In genomic region chr12:179885-180284, GRCh38 we compare ENCODE assay signal across 16 cellular contexts. TPM values are rescaled to one million over a fixed set of nuclear protein-coding genes. Genes with fewer than 3 reads are reported as not detected.
A peak's percentile ranks its signal among the peaks of the same experiment; 100 is the strongest.
DNase-seq lines count a peak whose midpoint lies in the region; ATAC-seq and TF ChIP-seq lines count a peak whose summit lies in the region.
"Had no signal": no experiment of that assay in that cellular context is flagged by ENCODE, and none has a peak within 500 bp of the region (broad histone marks: within the 10 kb centered on the region; RNA-seq: fewer than 3 reads in every experiment).

No MANE protein-coding gene starts in this region.

- H4K20me1 ChIP-seq in H9 (ENCODE audit: control insufficient read depth, insufficient read depth, insufficient read length), result no peaks in the 10 kb centered on the region

- H3K4me3 ChIP-seq in psoas muscle, result no peak overlapping the region
- no peak overlapping the region for H3K4me3 ChIP-seq in gastroesophageal sphincter

- H2AK5ac ChIP-seq in H9 (ENCODE audit: insufficient read length, low read length), result no peak overlapping the region

- peaks cover 19 to 35% of the 10 kb centered on the region in 2 experiments for H3K4me1 Mint-ChIP-seq in H9

- H3K36me3 ChIP-seq in psoas muscle (ENCODE audit: insufficient read depth in 1 of 2, low read depth in 1 of 2) (no peaks in the 10 kb centered on the region), gastroesophageal sphincter (no peaks in the 10 kb centered on the region)

- TF ChIP-seq POLR2A in gastroesophageal sphincter (IDR thresholded peaks at IDR 0.05), result no peak

- H2BK12ac ChIP-seq in H9 (ENCODE audit: insufficient read length, low read depth, low read length), result peak overlapping the region; percentile 36

- H3K23me2 ChIP-seq in H9 (ENCODE audit: insufficient read length, low read depth, low read length, poor library complexity, severe bottlenecking), result no peaks in the 10 kb centered on the region

- DNase-seq in H9 (no peak), NCI-H69 (lab: John Stamatoyannopoulos, UW) (peak; percentile 28), left ventricle myocardium superior (peak; percentile 4), psoas muscle (no peak), RWPE1 (ENCODE audit: low spot score) (no peak)
- DNase-seq in stimulated activated naive CD4-positive, alpha-beta T cell treated with Interleukin-2 at 50 U/mL for 16 hours (lab: John Stamatoyannopoulos, UW), result no peak
- DNase-seq: ACHN; CD4-positive, alpha-beta memory T cell; NCI-H187 treated with DMSO at 0.1 percent for 48 hours; NCI-H446 treated with DMSO at 0.1 percent for 48 hours; NCI-H82; SIG-M5 had no signal

- no peaks in the 10 kb centered on the region for H3K9me3 Mint-ChIP-seq in H9
- H3K9me3 Mint-ChIP-seq: CD4-positive, alpha-beta memory T cell had no signal

- no peak for TF ChIP-seq CTCF in H9 (conservative IDR thresholded peaks at IDR 0.05)
- TF ChIP-seq CTCF in psoas muscle (IDR thresholded peaks at IDR 0.05), result no peak
- no peak for TF ChIP-seq CTCF in gastroesophageal sphincter (IDR thresholded peaks at IDR 0.05)
- TF ChIP-seq CTCF in RWPE1 (conservative IDR thresholded peaks at IDR 0.05; ENCODE audit: low read depth), result no peak

- intact Hi-C loops in left ventricle myocardium superior (cut with micrococcal nuclease), result no loop called here
- intact Hi-C loops in psoas muscle (cut with DNase I), result no loop called here

- H3K27me3 Mint-ChIP-seq in H9 (ENCODE audit: low read depth), result peaks cover 4% of the 10 kb centered on the region

- no CpG with 5 or more reads among the region's 5 CpGs for WGBS in H9 (ENCODE audit: extremely low coverage, insufficient read length, low lambda C conversion rate)
- 69 to 82% (median 71%) methylated on average over 5 of the region's 5 CpGs for WGBS in psoas muscle, 3 donors
- 73% methylated on average over 2 of the region's 5 CpGs; no CpG with 5 or more reads in 1 of the 2 donors for WGBS in gastroesophageal sphincter (ENCODE audit: low coverage in 1 of 2), 2 donors

- no peak for ATAC-seq in left ventricle myocardium superior
- no peak for ATAC-seq in psoas muscle
- ATAC-seq in HG03045 (IDR thresholded peaks at IDR 0.05; ENCODE audit: unreplicated experiment), result no peak
- ATAC-seq in gastroesophageal sphincter, result no peak
- ATAC-seq: Panc1 had no signal

- no peak overlapping the region for H3K4me3 Mint-ChIP-seq in H9
- H3K4me3 Mint-ChIP-seq: B cell; CD4-positive, alpha-beta memory T cell had no signal

- no peak overlapping the region for H2AFZ ChIP-seq in H9 (ENCODE audit: low read length)

- no peak overlapping the region for H2BK15ac ChIP-seq in H9 (ENCODE audit: low read depth, low read length)

- no peaks in the 10 kb centered on the region; a peak in 1 of 7 replicates for H3K36me3 Mint-ChIP-seq in H9 (ENCODE audit: insufficient read depth in 1 of 3, low read depth in 3 of 3)
- H3K36me3 Mint-ChIP-seq: CD4-positive, alpha-beta memory T cell had no signal

- no peak overlapping the region for H2BK5ac ChIP-seq in H9 (ENCODE audit: insufficient read length, low read length)

- H3K9ac ChIP-seq in H9 (ENCODE audit: extremely low read depth, insufficient read length, low read length), result no peak overlapping the region

- H3K4ac ChIP-seq in H9 (ENCODE audit: low read depth, low read length), result no peak overlapping the region

- no peak overlapping the region for H3K18ac ChIP-seq in H9 (ENCODE audit: insufficient read length, low read depth, low read length)

- no peak for TF ChIP-seq EP300 in gastroesophageal sphincter (IDR thresholded peaks at IDR 0.05)

- POLR2A ChIA-PET in RWPE1 (lab: Yijun Ruan, JAX; ENCODE audit: low non-redundant PET), result no interaction called here

- CTCF ChIA-PET in RWPE1 (lab: Yijun Ruan, JAX), result interaction anchor here (1.2 kb wide), 1 partner anchor 9 kb away, joined by 5 read pairs; no protein-coding TSS in a partner anchor

- H3K4me2 ChIP-seq in H9 (ENCODE audit: insufficient read depth, insufficient read length, low read length), result no peak overlapping the region

- H3K23ac ChIP-seq in H9 (ENCODE audit: insufficient read length, low read depth, low read length), result no peak overlapping the region

- H3K4me1 ChIP-seq in H9 (ENCODE audit: insufficient read depth, low read length), result peaks cover 4% of the 10 kb centered on the region; the same call in 1 of the 2 replicates
- H3K4me1 ChIP-seq in psoas muscle, result peaks cover 9% of the 10 kb centered on the region
- H3K4me1 ChIP-seq in gastroesophageal sphincter, result peaks cover 0 to 32% (median 3%) of the 10 kb centered on the region in 3 donors

- no peaks in the 10 kb centered on the region for H3K79me2 ChIP-seq in H9 (ENCODE audit: insufficient read depth, low read length)

- H3K14ac ChIP-seq in H9 (ENCODE audit: insufficient read depth, low read length), result no peak overlapping the region

- no peak overlapping the region for H3K56ac ChIP-seq in H9 (ENCODE audit: insufficient read length, low read depth, low read length)

- no peak overlapping the region for H2BK120ac ChIP-seq in H9 (ENCODE audit: low read depth, low read length, poor library complexity, severe bottlenecking)

- H2BK20ac ChIP-seq in H9 (ENCODE audit: low read depth, low read length, poor library complexity, severe bottlenecking), result no peak overlapping the region

- H3K27ac ChIP-seq in H9 (ENCODE audit: insufficient read length, low read depth, low read length) (no peak overlapping the region), psoas muscle (peak overlapping the region; percentile 42), gastroesophageal sphincter (peak overlapping the region in 2 of 4 donors; percentile 29 to 31), RWPE1 (no peak overlapping the region)

- no peak overlapping the region for H4K5ac ChIP-seq in H9 (ENCODE audit: insufficient read length, low read depth, low read length)

- H3K9me3 ChIP-seq in H9 (ENCODE audit: control insufficient read depth, low read depth, low read length), result no peaks in the 10 kb centered on the region
- no peaks in the 10 kb centered on the region for H3K9me3 ChIP-seq in psoas muscle
- H3K9me3 ChIP-seq in gastroesophageal sphincter, result no peaks in the 10 kb centered on the region

- no peak overlapping the region for H3T11ph ChIP-seq in H9 (ENCODE audit: low read length)

- no peaks in the 10 kb centered on the region for H3K27me3 ChIP-seq in H9 (ENCODE audit: insufficient read depth, low read length)
- H3K27me3 ChIP-seq in psoas muscle (ENCODE audit: insufficient read depth in 3 of 3, low read length in 2 of 3), result peaks cover 0 to 26% (median 0%) of the 10 kb centered on the region in 3 donors
- peaks cover 13% of the 10 kb centered on the region for H3K27me3 ChIP-seq in gastroesophageal sphincter

- no peak overlapping the region for H3K27ac Mint-ChIP-seq in H9
- H3K27ac Mint-ChIP-seq: B cell; CD4-positive, alpha-beta memory T cell had no signal

- H4K91ac ChIP-seq in H9 (ENCODE audit: insufficient read length, low read depth, low read length), result no peak overlapping the region

- no peak overlapping the region for H4K8ac ChIP-seq in H9 (replicated peaks; ENCODE audit: insufficient read length, low read depth, low read length)

- no peaks in the 10 kb centered on the region for H3K79me1 ChIP-seq in H9 (ENCODE audit: insufficient read depth, low read depth, low read length, poor library complexity, severe bottlenecking)

RNA-seq across cellular contexts. Expression of gene SLC6A12, which starts 34.1 kb away (rescaled TPM):
- 0.17 and 0.20 TPM in 2 replicates for total RNA-seq in H9 (2021)
- total RNA-seq in left ventricle myocardium superior, result 1.2 TPM
- total RNA-seq in psoas muscle, result under 1 TPM; 0.30 to 0.90 (median 0.58) TPM
- polyA plus RNA-seq in psoas muscle, result under 1 TPM; 0.07 to 0.30 (median 0.07) TPM
- total RNA-seq in gastroesophageal sphincter, result 10 to 100 TPM in 1 of 4 donors, not detected in 3; 11.3 TPM
- total RNA-seq: B cell had no signal
- polyA plus RNA-seq: CD4-positive, alpha-beta memory T cell had no signal

Comparison
In these comparisons a context has a peak if more than half of its experiments do, and no peak if none do; other contexts are left out.
1. DNase-seq: peak in NCI-H69 (single experiment) and left ventricle myocardium superior (single experiment); none in H9 (single experiment), psoas muscle (0 of 2), stimulated activated naive CD4-positive, alpha-beta T cell treated with Interleukin-2 at 50 U/mL for 16 hours (single experiment) and RWPE1 (single experiment).